10 cellular contexts compared by ENCODE assay signal in the genomic region with DNA sequence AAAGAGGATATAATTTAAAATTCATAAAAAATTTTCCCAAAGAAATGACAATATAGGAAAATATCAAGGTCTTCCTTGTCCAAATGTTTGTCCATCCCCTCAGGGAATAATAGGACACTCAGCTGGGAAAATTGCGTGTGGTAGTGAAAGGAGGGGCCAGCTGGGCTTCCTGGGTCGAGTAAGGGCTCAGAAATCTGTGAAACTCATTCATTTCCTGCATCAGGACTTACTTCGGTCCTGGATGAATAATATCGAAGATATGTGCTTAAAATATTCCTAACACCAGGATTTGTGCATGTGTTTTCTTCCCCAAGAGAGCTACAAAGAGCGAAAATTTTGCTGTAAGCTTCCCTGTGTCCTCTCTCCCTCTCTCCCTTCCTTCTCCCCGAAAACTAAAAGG.
A peak's percentile ranks its signal among the peaks of the same experiment; 100 is the strongest.
DNase-seq lines count a peak whose midpoint lies in the region; ATAC-seq and TF ChIP-seq lines count a peak whose summit lies in the region.
"Had no signal": no experiment of that assay in that cellular context is flagged by ENCODE, and none has a peak within 500 bp of the region (broad histone marks: within the 10 kb centered on the region; RNA-seq: fewer than 3 reads in every experiment).

No MANE protein-coding gene starts in this region.

- H3K4me1 ChIP-seq in foreskin keratinocyte = peaks cover 44% of the 10 kb centered on the region

- ATAC-seq in foreskin keratinocyte (peak; percentile 76), GM21381 (IDR thresholded peaks at IDR 0.05; ENCODE audit: unreplicated experiment) (no peak), HG03565 (IDR thresholded peaks at IDR 0.05; ENCODE audit: unreplicated experiment) (no peak)
- ATAC-seq: effector memory CD8-positive, alpha-beta T cell had no signal

- H3K27me3 ChIP-seq in foreskin keratinocyte = no peaks in the 10 kb centered on the region

- peak overlapping the region; percentile 88 for H3K27ac ChIP-seq in foreskin keratinocyte

- TF ChIP-seq CTCF in foreskin keratinocyte (conservative IDR thresholded peaks at IDR 0.05) = no peak

- peak; percentile 96 for DNase-seq in HCEC 1CT
- DNase-seq in T1000 (lab: John Stamatoyannopoulos, UW) = peak; percentile 62
- peak; percentile 79 to 91 for DNase-seq in foreskin keratinocyte
- peak; percentile 77 for DNase-seq in stromal cell of bone marrow (ENCODE audit: low read depth)
- no peak for DNase-seq in NOMO-1 treated with dmso at 0.1 percent for 144 hours (lab: John Stamatoyannopoulos, UW; ENCODE audit: unreplicated experiment)
- DNase-seq: effector memory CD8-positive, alpha-beta T cell; NCI-H187 treated with DMSO at 0.1 percent for 48 hours; substantia nigra had no signal
